19 cellular contexts compared by ENCODE assay signal in the genomic region with DNA sequence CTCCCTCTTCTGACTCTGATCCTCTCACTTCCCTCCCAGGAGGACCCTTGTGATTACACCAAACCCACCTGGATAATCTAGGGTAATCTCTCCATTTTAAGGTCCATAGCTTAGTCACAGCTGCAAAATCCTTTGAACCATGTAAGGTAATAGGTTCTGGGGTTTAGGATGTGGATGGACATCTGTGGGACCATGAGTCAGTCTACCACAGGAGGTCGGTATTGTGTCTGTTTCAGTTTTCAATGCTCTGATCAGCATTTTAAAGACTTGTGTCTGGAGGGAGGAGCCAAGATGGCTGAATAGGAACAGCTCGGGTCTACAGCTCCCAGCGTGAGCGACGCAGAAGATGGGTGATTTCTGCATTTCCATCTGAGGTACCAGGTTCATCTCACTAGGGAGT.
DNase-seq lines count a peak whose midpoint lies in the region; ATAC-seq and TF ChIP-seq lines count a peak whose summit lies in the region.
"Had no signal": no experiment of that assay in that cellular context is flagged by ENCODE, and none has a peak within 500 bp of the region (broad histone marks: within the 10 kb centered on the region; RNA-seq: fewer than 3 reads in every experiment).

No MANE protein-coding gene starts in this region.

- ATAC-seq in HCT116 (0 out of 2 replicates have a peak, but pooled peaks have one; percentile 60), HG03175 (IDR thresholded peaks at IDR 0.05; ENCODE audit: unreplicated experiment) (no peak)
- peak; percentile 19 for ATAC-seq in activated CD8-positive, alpha-beta T cell treated with anti-CD3 and anti-CD28 coated beads, Interleukin-2, amount 10 ng/mL, durations not matched to agents 7 days and 5 days
- ATAC-seq: activated CD4-positive, CD25-positive, alpha-beta regulatory T cell treated with anti-CD3 and anti-CD28 coated beads, Interleukin-2, amount 50 U/mL, for 24 hours; upper lobe of right lung had no signal

- no peaks in the 10 kb centered on the region for H3K9me3 ChIP-seq in HCT116 (ENCODE audit: control insufficient read depth in 1 of 2, insufficient read depth in 1 of 2, low read depth in 1 of 2, low read length in 2 of 2)
- no peaks in the 10 kb centered on the region for H3K9me3 ChIP-seq in effector memory CD4-positive, alpha-beta T cell (ENCODE audit: control insufficient read depth, low read length)
- H3K9me3 ChIP-seq in prostate gland, result no peaks in the 10 kb centered on the region
- H3K9me3 ChIP-seq: neutrophil, upper lobe of right lung had no signal

- peaks cover 8% of the 10 kb centered on the region for H3K27me3 Mint-ChIP-seq in activated CD8-positive, alpha-beta T cell treated with anti-CD3 and anti-CD28 coated beads, Interleukin-2, amount 10 ng/mL, durations not matched to agents 7 days and 5 days (ENCODE audit: low read depth)

- no peak for TF ChIP-seq RAD21 in HCT116 (IDR thresholded peaks at IDR 0.05; ENCODE audit: low read depth)

- TF ChIP-seq CTCF in HCT116 (IDR thresholded peaks at IDR 0.05 in 2 of 3, conservative IDR thresholded peaks at IDR 0.05 in 1 of 3; ENCODE audit: borderline replicate concordance in 1 of 3, insufficient read depth in 1 of 3, low read depth in 2 of 3, low read length in 2 of 3) (0 out of 6 replicates have a peak, but pooled peaks of 1 of the 3 experiments have one; percentile 6), prostate gland (IDR thresholded peaks at IDR 0.05) (no peak)

- H3K4me1 ChIP-seq in HCT116 (ENCODE audit: control insufficient read depth in 1 of 2, insufficient read depth in 2 of 2, low read length in 2 of 2) (no peaks in the 10 kb centered on the region), prostate gland (replicated peaks) (no peaks in the 10 kb centered on the region)
- H3K4me1 ChIP-seq in effector memory CD4-positive, alpha-beta T cell (ENCODE audit: control insufficient read depth, insufficient read depth, low read length, poor library complexity, severe bottlenecking), result no peaks in the 10 kb centered on the region
- H3K4me1 ChIP-seq: upper lobe of right lung had no signal

- H3K27me3 ChIP-seq in HCT116 (ENCODE audit: insufficient read depth, low read length) (peaks cover 5% of the 10 kb centered on the region; the same call in 1 of the 2 replicates), prostate gland (replicated peaks; ENCODE audit: insufficient read depth) (no peaks in the 10 kb centered on the region)
- H3K27me3 ChIP-seq in effector memory CD4-positive, alpha-beta T cell (replicated peaks; ENCODE audit: control insufficient read depth, insufficient read depth, low read length, poor library complexity, severe bottlenecking), result no peaks in the 10 kb centered on the region
- H3K27me3 ChIP-seq: upper lobe of right lung had no signal

- no peaks in the 10 kb centered on the region for H3K9me3 Mint-ChIP-seq in activated CD8-positive, alpha-beta T cell treated with anti-CD3 and anti-CD28 coated beads, Interleukin-2, amount 10 ng/mL, durations not matched to agents 7 days and 5 days (ENCODE audit: insufficient read depth)
- H3K9me3 Mint-ChIP-seq: activated naive CD4-positive, alpha-beta T cell treated with anti-CD3 and anti-CD28 coated beads, Interleukin-2, amount 50 U/mL, for 24 hours had no signal

- H3K4me3 ChIP-seq in HCT116 (replicated peaks in 1 of 2; ENCODE audit: low read depth in 1 of 2, low read length in 2 of 2), result no peak overlapping the region
- H3K4me3 ChIP-seq in effector memory CD4-positive, alpha-beta T cell (ENCODE audit: insufficient read depth, low read depth, low read length, poor library complexity, severe bottlenecking), result no peak overlapping the region
- H3K4me3 ChIP-seq in prostate gland, result no peak overlapping the region
- H3K4me3 ChIP-seq: upper lobe of right lung had no signal

- RAD21 ChIA-PET in HCT116 (lab: Charles Lee; ENCODE audit: low non-redundant PET in 1 of 2, low total read pairs in 2 of 2, uncharacterized antibody in 2 of 2, unreplicated experiment in 2 of 2), result no interaction called here

- H3K4me1 Mint-ChIP-seq in activated CD8-positive, alpha-beta T cell treated with anti-CD3 and anti-CD28 coated beads, Interleukin-2, amount 10 ng/mL, durations not matched to agents 7 days and 5 days (ENCODE audit: low read depth), result peaks cover 17% of the 10 kb centered on the region
- H3K4me1 Mint-ChIP-seq: B cell, endodermal cell had no signal

- POLR2A ChIA-PET in HCT116 (lab: Charles Lee), result no interaction called here
- POLR2A ChIA-PET in activated CD8-positive, alpha-beta T cell treated with anti-CD3 and anti-CD28 coated beads, Interleukin-2, amount 10 ng/mL, durations not matched to agents 7 days and 5 days (lab: Charles Lee), result no interaction called here

- H2AFZ ChIP-seq in HCT116 (ENCODE audit: low read depth, low read length, poor library complexity, severe bottlenecking), result no peak overlapping the region

- CTCF ChIA-PET in HCT116 (lab: Charles Lee), result interaction anchor here (1.2 kb wide), 1 partner anchor 88 kb away, joined by 3 read pairs; no protein-coding TSS in a partner anchor
- CTCF ChIA-PET in activated CD8-positive, alpha-beta T cell treated with anti-CD3 and anti-CD28 coated beads, Interleukin-2, amount 10 ng/mL, durations not matched to agents 7 days and 5 days (lab: Charles Lee), result no interaction called here

- H3K36me3 Mint-ChIP-seq in activated CD8-positive, alpha-beta T cell treated with anti-CD3 and anti-CD28 coated beads, Interleukin-2, amount 10 ng/mL, durations not matched to agents 7 days and 5 days (ENCODE audit: low read depth), result no peaks in the 10 kb centered on the region
- H3K36me3 Mint-ChIP-seq: activated naive CD4-positive, alpha-beta T cell treated with anti-CD3 and anti-CD28 coated beads, Interleukin-2, amount 50 U/mL, for 24 hours had no signal

- DNase-seq in DMS53 (lab: John Stamatoyannopoulos, UW) (peak; percentile 60), HCT116 (ENCODE audit: low read depth, low spot score) (no peak), NCI-H748 (lab: John Stamatoyannopoulos, UW; ENCODE audit: unreplicated experiment) (peak; percentile 90), prostate gland (ENCODE audit: low spot score) (no peak)
- no peak for DNase-seq in activated CD8-positive, alpha-beta T cell treated with anti-CD3 and anti-CD28 coated beads, Interleukin-2, amount 10 ng/mL, durations not matched to agents 7 days and 5 days
- DNase-seq in activated effector memory CD4-positive, alpha-beta T cell treated with Interleukin-2 at 50 U/mL for 16 hours, result no peak
- DNase-seq in effector memory CD4-positive, alpha-beta T cell, result no peak
- DNase-seq: COR-L47; endodermal cell; NCI-H1417 treated with DMSO at 0.1 percent for 48 hours; NCI-H2171; NCI-H526; stimulated activated CD4-positive, alpha-beta T cell treated with anti-CD3 and anti-CD28 coated beads, Interleukin-4, amount 100 ng/mL, for 4 hours; upper lobe of right lung had no signal

- no peak overlapping the region for H3K27ac ChIP-seq in HCT116 (ENCODE audit: low read depth, low read length)
- H3K27ac ChIP-seq in effector memory CD4-positive, alpha-beta T cell (ENCODE audit: insufficient read depth, low read length, poor library complexity, severe bottlenecking), result no peak overlapping the region
- H3K27ac ChIP-seq in prostate gland, result no peak overlapping the region
- H3K27ac ChIP-seq: neutrophil, upper lobe of right lung had no signal

- H3K4me2 ChIP-seq in HCT116 (ENCODE audit: low read length), result no peak overlapping the region

- H3K27ac Mint-ChIP-seq in activated CD8-positive, alpha-beta T cell treated with anti-CD3 and anti-CD28 coated beads, Interleukin-2, amount 10 ng/mL, durations not matched to agents 7 days and 5 days, result no peak overlapping the region
- H3K27ac Mint-ChIP-seq: activated naive CD4-positive, alpha-beta T cell treated with anti-CD3 and anti-CD28 coated beads, Interleukin-2, amount 50 U/mL, for 24 hours; B cell; endodermal cell had no signal

- H4K20me1 ChIP-seq in HCT116 (ENCODE audit: insufficient read depth), result no peaks in the 10 kb centered on the region

- H3K4me3 Mint-ChIP-seq in activated CD8-positive, alpha-beta T cell treated with anti-CD3 and anti-CD28 coated beads, Interleukin-2, amount 10 ng/mL, durations not matched to agents 7 days and 5 days, result no peak overlapping the region
- H3K4me3 Mint-ChIP-seq: activated naive CD4-positive, alpha-beta T cell treated with anti-CD3 and anti-CD28 coated beads, Interleukin-2, amount 50 U/mL, for 24 hours; B cell; endodermal cell had no signal

- no TSS peak for BruUV-seq in HCT116 (replicated peaks; lab: Mats Ljungman, UMichigan)

- H3K79me2 ChIP-seq in HCT116 (ENCODE audit: insufficient read depth, low read length), result no peaks in the 10 kb centered on the region

- TF ChIP-seq POLR2A in HCT116 (IDR thresholded peaks at IDR 0.05; ENCODE audit: borderline replicate concordance, extremely low read depth, insufficient read depth, insufficient read length) (no peak), prostate gland (IDR thresholded peaks at IDR 0.05) (no peak)

- intact Hi-C loops in HCT116 (cut with micrococcal nuclease) (no loop called here), prostate gland (cut with DNase I) (no loop called here)

- no peaks in the 10 kb centered on the region for H3K36me3 ChIP-seq in HCT116 (ENCODE audit: control insufficient read depth in 1 of 2, insufficient read depth in 2 of 2, low read length in 2 of 2)
- no peaks in the 10 kb centered on the region for H3K36me3 ChIP-seq in effector memory CD4-positive, alpha-beta T cell (ENCODE audit: control insufficient read depth, insufficient read depth, low read length)
- H3K36me3 ChIP-seq in prostate gland, result no peaks in the 10 kb centered on the region
- H3K36me3 ChIP-seq: neutrophil, upper lobe of right lung had no signal

- no peaks in the 10 kb centered on the region for H3K9me2 ChIP-seq in HCT116 (ENCODE audit: insufficient read depth)

- no peak overlapping the region for H3K9ac ChIP-seq in HCT116 (ENCODE audit: low read length)

- 92% methylated on average over 5 of the region's 5 CpGs for WGBS in prostate gland

TF ChIP-seq in HCT116, 20 proteins besides CTCF, POLR2A, EP300 and RAD21:
- TF ChIP-seq FOSL1 (IDR thresholded peaks at IDR 0.05; ENCODE audit: low read depth), result no peak

Comparison
In these comparisons a context has a peak if more than half of its experiments do, and no peak if none do; other contexts are left out.
1. DNase-seq: peak in DMS53 (single experiment) and NCI-H748 (single experiment); none in HCT116 (single experiment), activated CD8-positive, alpha-beta T cell treated with anti-CD3 and anti-CD28 coated beads, Interleukin-2, amount 10 ng/mL, durations not matched to agents 7 days and 5 days (single experiment), activated effector memory CD4-positive, alpha-beta T cell treated with Interleukin-2 at 50 U/mL for 16 hours (single experiment), effector memory CD4-positive, alpha-beta T cell (0 of 3) and prostate gland (single experiment).